In genomic region chr12:113305281-113305856, GRCh38 we compare ENCODE assay signal across 17 cellular contexts. TPM values are rescaled to one million over a fixed set of nuclear protein-coding genes. Genes with fewer than 3 reads are reported as not detected.
DNase-seq lines count a peak whose midpoint lies in the region; ATAC-seq and TF ChIP-seq lines count a peak whose summit lies in the region.
"Had no signal": no experiment of that assay in that cellular context is flagged by ENCODE, and none has a peak within 500 bp of the region (broad histone marks: within the 10 kb centered on the region; RNA-seq: fewer than 3 reads in every experiment).

No MANE protein-coding gene starts in this region.

- CTCF ChIA-PET in CD4-positive, alpha-beta T cell (lab: Charles Lee) = interaction anchor here (0.6 kb wide), 1 partner anchor 108 kb away, joined by 5 read pairs; no protein-coding TSS in a partner anchor
- CTCF ChIA-PET in PC-3 (lab: Charles Lee) = no interaction called here

- H3K36me3 ChIP-seq in osteoblast (ENCODE audit: insufficient read depth, low read length) (peaks cover 10% of the 10 kb centered on the region), PC-3 (ENCODE audit: low read depth, low read length) (peaks cover 2% of the 10 kb centered on the region; the same call in 1 of the 2 replicates)
- H3K36me3 ChIP-seq: BE2C had no signal

- H3K79me2 ChIP-seq in osteoblast (ENCODE audit: insufficient read depth, low read length) (no peaks in the 10 kb centered on the region), PC-3 (ENCODE audit: low read length) (no peaks in the 10 kb centered on the region)

- no peak for TF ChIP-seq CTCF in CD4-positive, alpha-beta T cell (IDR thresholded peaks at IDR 0.05)
- TF ChIP-seq CTCF in osteoblast (IDR thresholded peaks at IDR 0.05; ENCODE audit: extremely low read depth, low read depth, low read length) = no peak
- no peak for TF ChIP-seq CTCF in PC-3 (conservative IDR thresholded peaks at IDR 0.05; ENCODE audit: low read depth, low read length)

- no peaks in the 10 kb centered on the region for H3K27me3 Mint-ChIP-seq in CD4-positive, alpha-beta T cell

- peak overlapping the region; percentile 20 for H3K27ac Mint-ChIP-seq in CD4-positive, alpha-beta T cell
- H3K27ac Mint-ChIP-seq: T-helper 1 cell treated with Interleukin-12 subunit alpha and Interleukin-12 subunit beta and Interleukin-4 antibody, amounts not matched to agents 30 μg/mL and 1 μg/mL, for 36 hours had no signal

- no peak for ATAC-seq in CD4-positive, alpha-beta T cell (ENCODE audit: poor library complexity)
- no peak for ATAC-seq in GM21529 (IDR thresholded peaks at IDR 0.05; ENCODE audit: unreplicated experiment)
- no peak for ATAC-seq in PC-3
- ATAC-seq: Panc1 had no signal

- intact Hi-C loops in CD4-positive, alpha-beta T cell (cut with DNase I, micrococcal nuclease) = no loop called here
- intact Hi-C loops in PC-3 (cut with micrococcal nuclease) = no loop called here

- no peaks in the 10 kb centered on the region for H3K9me3 Mint-ChIP-seq in CD4-positive, alpha-beta T cell
- H3K9me3 Mint-ChIP-seq: T-helper 1 cell treated with Interleukin-12 subunit alpha and Interleukin-12 subunit beta and Interleukin-4 antibody, amounts not matched to agents 30 μg/mL and 1 μg/mL, for 36 hours had no signal

- H3K4me3 Mint-ChIP-seq in CD4-positive, alpha-beta T cell = no peak overlapping the region
- H3K4me3 Mint-ChIP-seq: T-helper 1 cell treated with Interleukin-12 subunit alpha and Interleukin-12 subunit beta and Interleukin-4 antibody, amounts not matched to agents 30 μg/mL and 1 μg/mL, for 36 hours had no signal

- POLR2A ChIA-PET in CD4-positive, alpha-beta T cell (lab: Charles Lee) = no interaction called here
- POLR2A ChIA-PET in PC-3 (lab: Charles Lee; ENCODE audit: unreplicated experiment) = no interaction called here

- no peak overlapping the region for H2AFZ ChIP-seq in osteoblast (ENCODE audit: low read length)
- no peak overlapping the region for H2AFZ ChIP-seq in PC-3 (ENCODE audit: low read length)

- no TSS peak for BruUV-seq in PC-3 (replicated peaks; lab: Mats Ljungman, UMichigan)

- no peaks in the 10 kb centered on the region for H3K9me3 ChIP-seq in CD4-positive, alpha-beta T cell (ENCODE audit: control insufficient read depth, low read length)
- H3K9me3 ChIP-seq in osteoblast (ENCODE audit: low read depth, low read length) (no peaks in the 10 kb centered on the region), PC-3 (ENCODE audit: low read length) (no peaks in the 10 kb centered on the region)
- H3K9me3 ChIP-seq: BE2C had no signal

- H3K4me1 ChIP-seq in osteoblast (ENCODE audit: insufficient read depth, low read length) (no peaks in the 10 kb centered on the region), PC-3 (ENCODE audit: insufficient read depth, low read length) (peaks cover 26% of the 10 kb centered on the region)
- H3K4me1 ChIP-seq: BE2C had no signal

- H3K9me2 ChIP-seq in PC-3 (replicated peaks; ENCODE audit: low read length) = no peaks in the 10 kb centered on the region

- no peaks in the 10 kb centered on the region for H3K27me3 ChIP-seq in CD4-positive, alpha-beta T cell (ENCODE audit: control insufficient read depth, insufficient read depth, low read length)
- H3K27me3 ChIP-seq in osteoblast (ENCODE audit: insufficient read depth, low read length) (no peaks in the 10 kb centered on the region), PC-3 (ENCODE audit: low read length) (no peaks in the 10 kb centered on the region)
- H3K27me3 ChIP-seq: BE2C had no signal

- no peak overlapping the region for H3K4me3 ChIP-seq in osteoblast (ENCODE audit: insufficient read depth, low read length)
- no peak overlapping the region for H3K4me3 ChIP-seq in PC-3 (ENCODE audit: low read length)

- H3K4me2 ChIP-seq in osteoblast (ENCODE audit: insufficient read depth, low read length) (no peak overlapping the region), PC-3 (ENCODE audit: low read length) (no peak overlapping the region)
- H3K4me2 ChIP-seq: KMS-11 had no signal

- no peak overlapping the region for H3K27ac ChIP-seq in CD4-positive, alpha-beta T cell (ENCODE audit: low read depth, low read length)
- no peak overlapping the region for H3K27ac ChIP-seq in osteoblast (ENCODE audit: low read depth, low read length)
- H3K27ac ChIP-seq in PC-3 (ENCODE audit: low read length) = no peak overlapping the region
- H3K27ac ChIP-seq: HL-60, KMS-11 had no signal

- DNase-seq in CD4-positive, alpha-beta T cell = no peak
- peak; percentile 42 for DNase-seq in NCI-H1694 treated with DMSO at 0.1 percent for 48 hours (lab: John Stamatoyannopoulos, UW)
- peak; percentile 28 for DNase-seq in RPMI7951 (ENCODE audit: low read depth)
- DNase-seq in osteoblast (ENCODE audit: insufficient read length, low spot score, missing footprints) = peak; percentile 76
- DNase-seq in SKM-1 treated with dmso at 0.1 percent for 144 hours (lab: John Stamatoyannopoulos, UW; ENCODE audit: unreplicated experiment) = no peak
- DNase-seq in PC-3 = no peak
- DNase-seq: BE2C, COR-L47, NCI-H1092 treated with DMSO at 0.1 percent for 48 hours, NCI-H1436 treated with DMSO at 0.1 percent for 48 hours, NCI-H2029 treated with DMSO at 0.1 percent for 48 hours, NCI-H2171 had no signal

- peaks cover 78% of the 10 kb centered on the region for H3K36me3 Mint-ChIP-seq in CD4-positive, alpha-beta T cell (ENCODE audit: low read depth)

- H3K9ac ChIP-seq in PC-3 (ENCODE audit: low read length) = no peak overlapping the region
- H3K9ac ChIP-seq: KMS-11 had no signal

- H4K20me1 ChIP-seq in osteoblast (ENCODE audit: insufficient read depth, low read length) (no peaks in the 10 kb centered on the region), PC-3 (ENCODE audit: low read length) (no peaks in the 10 kb centered on the region)

- H3K4me1 Mint-ChIP-seq in CD4-positive, alpha-beta T cell (ENCODE audit: low read depth) = peaks cover 15% of the 10 kb centered on the region

- no peaks in the 10 kb centered on the region for H3F3A ChIP-seq in PC-3 (ENCODE audit: low read length, unreplicated experiment)

RNA-seq across cellular contexts. Expression of gene SLC8B1, which starts 29.5 kb away (rescaled TPM):
- total RNA-seq in CD4-positive, alpha-beta T cell = 10 to 100 TPM; 85.3 to 92.7 TPM
- 5.2 and 11.9 TPM in 2 replicates for total RNA-seq in RPMI7951 (2014; rRNA removed; shearing (Covaris generic))
- 16.5 and 19.5 TPM in 2 replicates for total RNA-seq in osteoblast
- total RNA-seq in PC-3 (2014; rRNA removed) = 34.1 and 50.2 TPM in 2 replicates

RNA-seq across cellular contexts. Expression of gene PLBD2, which starts 53.0 kb away (rescaled TPM):
- total RNA-seq in CD4-positive, alpha-beta T cell = 10 to 100 TPM; 10.4 to 12.2 TPM
- total RNA-seq in RPMI7951 (2014; rRNA removed; shearing (Covaris generic)) = 14.6 and 17.1 TPM in 2 replicates
- 64.8 and 69.1 TPM in 2 replicates for total RNA-seq in osteoblast
- 18.8 and 38.1 TPM in 2 replicates for total RNA-seq in PC-3 (2014; rRNA removed)

Comparison
In these comparisons a context has a peak if more than half of its experiments do, and no peak if none do; other contexts are left out.
1. DNase-seq: peak in NCI-H1694 treated with DMSO at 0.1 percent for 48 hours (single experiment), RPMI7951 (single experiment) and osteoblast (single experiment); none in CD4-positive, alpha-beta T cell (0 of 10), SKM-1 treated with dmso at 0.1 percent for 144 hours (single experiment) and PC-3 (single experiment).